In the genomic region with DNA sequence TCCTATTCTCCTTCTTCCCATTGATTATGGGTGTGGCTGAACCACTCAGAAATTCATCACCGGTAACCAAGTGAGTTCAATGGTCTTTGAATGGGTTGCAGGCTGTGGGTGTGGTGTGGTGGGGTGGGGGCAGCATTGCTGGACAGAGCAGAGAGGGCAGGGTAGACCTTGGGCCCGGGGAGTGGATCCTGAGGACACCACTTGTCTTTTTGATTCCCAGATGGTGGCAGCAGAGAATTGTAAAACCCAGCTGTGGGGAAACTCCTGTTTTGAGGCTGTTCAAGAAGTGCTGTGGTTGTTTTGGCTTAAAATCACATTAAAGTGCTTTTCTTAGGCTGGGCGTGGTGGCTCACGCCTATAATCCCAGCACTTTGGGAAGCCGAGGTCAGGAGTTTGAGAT, we compare ENCODE assay signal across 8 cellular contexts. TPM values are rescaled to one million over a fixed set of nuclear protein-coding genes. Genes with fewer than 3 reads are reported as not detected.
DNase-seq lines count a peak whose midpoint lies in the region; ATAC-seq, FAIRE-seq and TF ChIP-seq lines count a peak whose summit lies in the region.

No MANE protein-coding gene starts in this region.

- H3K9me2 ChIP-seq in SK-N-SH: no peaks in the 10 kb centered on the region

- 71% methylated on average over 5 of the region's 5 CpGs for WGBS in SK-N-SH (ENCODE audit: low lambda C conversion rate)

- H3K79me2 ChIP-seq in SK-N-SH (ENCODE audit: insufficient read depth): no peaks in the 10 kb centered on the region

- POLR2A ChIA-PET in SK-N-SH (lab: Yijun Ruan, JAX): no interaction called here

- no peak overlapping the region for H3K4me2 ChIP-seq in SK-N-SH

- no peaks in the 10 kb centered on the region for H3K27me3 ChIP-seq in SK-N-SH (ENCODE audit: insufficient read depth)

- H3K9ac ChIP-seq in SK-N-SH: no peak overlapping the region

- no peaks in the 10 kb centered on the region for H3F3A ChIP-seq in SK-N-SH (replicated peaks; ENCODE audit: insufficient read depth)

- no peaks in the 10 kb centered on the region for H3K9me3 ChIP-seq in SK-N-SH

- no peak overlapping the region for H3K27ac ChIP-seq in SK-N-SH (ENCODE audit: low read depth in 2 of 2, low read length in 1 of 2)

- peak; percentile 34 for TF ChIP-seq CTCF in SK-N-SH (IDR thresholded peaks at IDR 0.05)
- TF ChIP-seq CTCF in fibroblast of the aortic adventitia (IDR thresholded peaks at IDR 0.05; ENCODE audit: insufficient read depth, low read length): peak; percentile 36
- TF ChIP-seq CTCF in retinal pigment epithelial cell (conservative IDR thresholded peaks at IDR 0.05; ENCODE audit: low read depth, low read length): peak; percentile 14

- TF ChIP-seq RAD21 in SK-N-SH (IDR thresholded peaks at IDR 0.05; ENCODE audit: low read length): peak; percentile 59

- H3K36me3 ChIP-seq in SK-N-SH (replicated peaks in 1 of 2; ENCODE audit: control insufficient read depth in 1 of 2, insufficient read depth in 2 of 2, low read length in 1 of 2): no peaks in the 10 kb centered on the region

- ATAC-seq in HG02973 (IDR thresholded peaks at IDR 0.05; ENCODE audit: unreplicated experiment): no peak

- H4K20me1 ChIP-seq in SK-N-SH (ENCODE audit: insufficient read depth): no peaks in the 10 kb centered on the region

- FAIRE-seq in GM19239 (lab: Jason Lieb, UNC): no peak

- CTCF ChIA-PET in SK-N-SH (lab: Yijun Ruan, JAX): interaction anchor here (0.6 to 2.3 kb wide), 5 partner anchors 22 to 701 kb away, joined by 3 to 11 read pairs (median 3); no protein-coding TSS in a partner anchor

- peak; percentile 3 for DNase-seq in stimulated activated CD8-positive, alpha-beta memory T cell treated with anti-CD3 and anti-CD28 coated beads, Interleukin-12 subunit alpha, Interleukin-12 subunit beta, amount 100 ng/mL, for 1 hour (ENCODE audit: low read depth)
- no peak for DNase-seq in stimulated activated CD8-positive, alpha-beta memory T cell treated with anti-CD3 and anti-CD28 coated beads, Interleukin-4, amount 100 ng/mL, for 48 hours
- DNase-seq in SK-N-SH (no peak), fibroblast of the aortic adventitia (ENCODE audit: low read depth) (peak; percentile 66), retinal pigment epithelial cell (ENCODE audit: low read depth) (no peak), NCI-H2227 (lab: John Stamatoyannopoulos, UW; ENCODE audit: unreplicated experiment) (no peak), GM19239 (ENCODE audit: insufficient read length, low spot score) (no peak)

- no peaks in the 10 kb centered on the region for H3K4me1 ChIP-seq in SK-N-SH (ENCODE audit: control insufficient read depth in 1 of 2, insufficient read depth in 2 of 2, low read depth in 1 of 2, low read length in 1 of 2)

- TF ChIP-seq EP300 in SK-N-SH (IDR thresholded peaks at IDR 0.05; ENCODE audit: borderline replicate concordance in 1 of 2, low read depth in 1 of 2, low read length in 1 of 2): no peak

- H3K4me3 ChIP-seq in SK-N-SH (ENCODE audit: low read depth in 2 of 2, low read length in 1 of 2) (no peak overlapping the region), fibroblast of the aortic adventitia (ENCODE audit: low read depth, low read length) (no peak overlapping the region), retinal pigment epithelial cell (ENCODE audit: low read length) (no peak overlapping the region)

- no peak overlapping the region for H2AFZ ChIP-seq in SK-N-SH (ENCODE audit: low read depth)

TF ChIP-seq in SK-N-SH, 30 proteins besides CTCF, POLR2A, EP300 and RAD21:
- TF ChIP-seq TCF12 (IDR thresholded peaks at IDR 0.05): no peak
- peak; percentile 24; the same call in 1 of the 2 replicates for TF ChIP-seq SMC3 (IDR thresholded peaks at IDR 0.05; ENCODE audit: low read depth, low read length)

RNA-seq across cellular contexts. Expression of gene RGCC, which starts 45.8 kb away (rescaled TPM):
- polyA plus RNA-seq in SK-N-SH (2012; rRNA removed): 0.05 TPM in 1 of 2 replicates, not detected in the other
- polyA plus RNA-seq in SK-N-SH (2012; cell fraction: cytosol; rRNA removed): 0.05 TPM in 2 replicates
- 0.15 and 0.18 TPM in 2 replicates for polyA plus RNA-seq in SK-N-SH (2012; cell fraction: nucleus; rRNA removed)
- total RNA-seq in fibroblast of the aortic adventitia (ENCODE audit: low replicate concordance): 1.1 and 1.6 TPM in 2 replicates

Comparison
In these comparisons a context has a peak if more than half of its experiments do, and no peak if none do; other contexts are left out.
1. DNase-seq: peak in stimulated activated CD8-positive, alpha-beta memory T cell treated with anti-CD3 and anti-CD28 coated beads, Interleukin-12 subunit alpha, Interleukin-12 subunit beta, amount 100 ng/mL, for 1 hour (single experiment) and fibroblast of the aortic adventitia (single experiment); none in stimulated activated CD8-positive, alpha-beta memory T cell treated with anti-CD3 and anti-CD28 coated beads, Interleukin-4, amount 100 ng/mL, for 48 hours (single experiment), SK-N-SH (single experiment), retinal pigment epithelial cell (single experiment), NCI-H2227 (single experiment) and GM19239 (single experiment).
2. Peak in every context shown above with its lines, with median percentiles within 50 percentile points of each other: CTCF ChIP-seq.